24 cellular contexts compared by ENCODE assay signal in the genomic region with DNA sequence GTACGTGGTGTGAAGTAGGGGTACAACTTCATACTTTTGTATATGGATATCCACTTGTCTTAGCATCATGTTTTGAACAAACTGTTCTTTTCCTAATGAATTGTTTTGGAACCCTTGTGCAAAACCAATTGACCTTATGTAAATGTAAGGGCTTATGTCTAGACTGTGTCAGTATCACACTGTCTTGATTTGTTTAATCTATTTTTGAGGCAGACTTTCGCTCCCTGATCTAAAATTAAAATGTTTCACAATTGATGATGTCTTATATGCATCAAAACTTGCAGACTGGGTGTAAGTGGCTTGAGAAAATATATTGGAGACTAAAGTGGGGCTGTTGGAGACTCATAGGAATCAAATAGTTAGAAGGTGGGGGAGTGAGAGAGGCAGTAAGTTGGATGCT.
"Had no signal": no experiment of that assay in that cellular context is flagged by ENCODE, and none has a peak within 500 bp of the region (broad histone marks: within the 10 kb centered on the region; RNA-seq: fewer than 3 reads in every experiment).

No MANE protein-coding gene starts in this region.

- H3K4me3 Mint-ChIP-seq: dendritic cell treated with granulocyte-macrophage colony-stimulating factor and Interleukin-4, amounts not matched to agents 40 ng/mL and 50 ng/mL, for 4 days; effector memory CD8-positive, alpha-beta T cell; immature natural killer cell; natural killer cell treated with Interleukin-12 subunit alpha and Interleukin-12 subunit beta and Interleukin-15 and Interleukin-18, amount 100 ng/mL, for 72 hours; neural progenitor cell had no signal

- FAIRE-seq: keratinocyte had no signal

- H3K27ac Mint-ChIP-seq: dendritic cell treated with granulocyte-macrophage colony-stimulating factor and Interleukin-4, amounts not matched to agents 40 ng/mL and 50 ng/mL, for 4 days; effector memory CD8-positive, alpha-beta T cell; immature natural killer cell; neural progenitor cell had no signal

- H3K27me3 Mint-ChIP-seq: dendritic cell treated with granulocyte-macrophage colony-stimulating factor and Interleukin-4, amounts not matched to agents 40 ng/mL and 50 ng/mL, for 4 days; effector memory CD8-positive, alpha-beta T cell had no signal

- H3K36me3 Mint-ChIP-seq: immature natural killer cell; natural killer cell treated with Interleukin-12 subunit alpha and Interleukin-12 subunit beta and Interleukin-15 and Interleukin-18, amount 100 ng/mL, for 72 hours; neural progenitor cell had no signal

- H3K27ac ChIP-seq: epithelial cell of prostate, esophagus muscularis mucosa, gastroesophageal sphincter, left lung, lower lobe of right lung, neural progenitor cell, ovary, right atrium auricular region, sigmoid colon, skin epidermis, suprapubic skin, tibial artery, upper lobe of left lung, uterus had no signal

- H3K9me3 Mint-ChIP-seq: dendritic cell treated with granulocyte-macrophage colony-stimulating factor and Interleukin-4, amounts not matched to agents 40 ng/mL and 50 ng/mL, for 4 days; effector memory CD8-positive, alpha-beta T cell; immature natural killer cell; natural killer cell treated with Interleukin-12 subunit alpha and Interleukin-12 subunit beta and Interleukin-15 and Interleukin-18, amount 100 ng/mL, for 72 hours had no signal

- H3K4me1 Mint-ChIP-seq: immature natural killer cell, neural progenitor cell had no signal

- DNase-seq: effector memory CD8-positive, alpha-beta T cell; immature natural killer cell; left lung; lower lobe of right lung; midbrain; nucleus accumbens; ovary; sigmoid colon; stimulated activated CD4-positive, alpha-beta T cell treated with anti-CD3 and anti-CD28 coated beads, Interleukin-2, amount 100 ng/mL, for 24 hours; stimulated activated CD4-positive, alpha-beta T cell treated with anti-CD3 and anti-CD28 coated beads, Interleukin-4, amount 100 ng/mL, for 4 hours; stimulated activated naive CD4-positive, alpha-beta T cell; tibial artery; upper lobe of left lung; uterus had no signal

- ATAC-seq: effector memory CD8-positive, alpha-beta T cell; gastroesophageal sphincter; left lung; lower lobe of right lung; natural killer cell treated with Interleukin-12 subunit alpha and Interleukin-12 subunit beta and Interleukin-15 and Interleukin-18, amount 100 ng/mL, for 72 hours had no signal
